In the genomic region with DNA sequence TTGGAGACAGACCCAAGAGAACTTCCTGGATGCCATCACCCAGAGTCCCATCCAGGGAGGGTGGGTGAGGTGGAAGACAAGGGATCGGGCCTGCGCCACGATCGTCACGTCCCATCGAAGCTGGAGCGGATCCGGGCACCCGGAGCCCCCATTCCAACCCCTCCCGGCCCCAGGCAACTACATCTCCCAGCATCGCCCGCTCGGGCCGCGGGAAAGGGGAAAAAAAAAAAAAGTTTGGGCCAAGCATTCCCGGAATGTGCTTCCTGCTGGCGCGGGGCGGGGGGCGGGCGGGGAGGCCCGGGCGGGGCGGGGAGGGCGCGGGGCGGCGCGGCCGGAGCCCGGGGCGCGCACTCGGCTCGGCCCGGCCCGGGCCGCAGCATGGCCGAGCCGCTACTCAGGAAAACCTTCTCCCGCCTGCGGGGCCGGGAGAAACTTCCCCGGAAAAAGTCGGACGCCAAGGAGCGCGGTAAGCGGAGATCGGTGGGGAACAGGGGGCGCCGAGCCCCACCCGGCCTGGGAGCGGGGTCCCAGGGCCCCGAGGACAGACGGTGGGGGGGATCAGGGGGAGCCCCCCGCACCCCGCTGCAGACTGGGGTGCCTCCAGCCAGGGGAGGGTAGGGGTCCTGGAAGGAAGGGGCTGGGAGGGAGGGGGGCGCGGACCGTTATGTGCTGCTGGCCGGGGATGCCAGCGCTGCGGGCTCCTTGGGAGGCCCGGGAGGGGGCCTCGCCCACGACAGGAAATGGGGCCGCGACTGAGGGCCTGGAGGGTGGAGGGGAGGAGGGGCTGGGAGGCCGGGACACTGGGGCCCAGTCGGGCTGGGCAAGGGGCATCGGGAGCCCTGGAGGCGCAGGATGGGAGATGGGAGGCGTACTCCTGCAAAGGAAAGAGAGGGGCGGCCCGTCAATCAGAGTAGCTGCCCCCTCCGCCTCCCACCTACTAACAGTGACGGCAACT, we compare ENCODE assay signal across 8 cellular contexts. TPM values are rescaled to one million over a fixed set of nuclear protein-coding genes. Genes with fewer than 3 reads are reported as not detected.
DNase-seq lines count a peak whose midpoint lies in the region; ATAC-seq and TF ChIP-seq lines count a peak whose summit lies in the region.

Gene SYDE1 (plus strand): TSS at position 346 of the 955 bp plus-strand sequence. CDS start 33 bp downstream, at position 379.

- H3K4me3 Mint-ChIP-seq in CD8-positive, alpha-beta T cell: peak within 1 kb of the TSS; percentile 77
- peak within 1 kb of the TSS; percentile 56 to 66 for H3K4me3 Mint-ChIP-seq in stimulated activated naive B cell treated with anti-CD40 and anti-IgM and Interleukin-4, amounts not matched to agents 10 μg/mL and 1 μg/mL and 100 μg/mL, for 72 hours

- no peaks in the 10 kb centered on the region for H3K36me3 Mint-ChIP-seq in CD8-positive, alpha-beta T cell
- peaks cover 2 to 11% of the 10 kb centered on the region in 2 donors for H3K36me3 Mint-ChIP-seq in stimulated activated naive B cell treated with anti-CD40 and anti-IgM and Interleukin-4, amounts not matched to agents 10 μg/mL and 1 μg/mL and 100 μg/mL, for 72 hours

- peak; percentile 56 for ATAC-seq in CD8-positive, alpha-beta T cell
- ATAC-seq in lower lobe of right lung (peak; percentile 69 to 80), HG03439 (IDR thresholded peaks at IDR 0.05; ENCODE audit: unreplicated experiment) (no peak), GM19397 (IDR thresholded peaks at IDR 0.05; ENCODE audit: unreplicated experiment) (no peak)
- ATAC-seq in stimulated activated naive B cell treated with anti-CD40 and anti-IgM and Interleukin-4, amounts not matched to agents 10 μg/mL and 1 μg/mL and 100 μg/mL, for 72 hours (replicated peaks): peak in 1 of 2 donors; percentile 33

- no peaks in the 10 kb centered on the region for H3K27me3 ChIP-seq in CD8-positive, alpha-beta T cell (ENCODE audit: insufficient read depth, low read length)
- H3K27me3 ChIP-seq in Peyer's patch (peaks cover 0 to 6% of the 10 kb centered on the region in 2 donors), duodenal mucosa (ENCODE audit: control insufficient read depth in 1 of 2, insufficient read depth in 2 of 2, low read length in 2 of 2) (peaks cover 10 to 19% of the 10 kb centered on the region in 2 donors), lower lobe of right lung (ENCODE audit: low read depth) (peaks cover 6% of the 10 kb centered on the region)

- H3K27me3 Mint-ChIP-seq in CD8-positive, alpha-beta T cell (ENCODE audit: low read depth): peaks cover 15% of the 10 kb centered on the region
- peaks cover 46 to 50% of the 10 kb centered on the region in 2 donors for H3K27me3 Mint-ChIP-seq in stimulated activated naive B cell treated with anti-CD40 and anti-IgM and Interleukin-4, amounts not matched to agents 10 μg/mL and 1 μg/mL and 100 μg/mL, for 72 hours

- peak within 1 kb of the TSS; percentile 25 to 51 for H3K9ac ChIP-seq in duodenal mucosa (ENCODE audit: low read depth in 1 of 2, low read length in 2 of 2)

- TF ChIP-seq CTCF in CD8-positive, alpha-beta T cell (IDR thresholded peaks at IDR 0.05): no peak
- no peak for TF ChIP-seq CTCF in Peyer's patch (IDR thresholded peaks at IDR 0.05)
- TF ChIP-seq CTCF in lower lobe of right lung (IDR thresholded peaks at IDR 0.05): no peak

- DNase-seq in CD8-positive, alpha-beta T cell: peak in 1 of 7 experiments; percentile 57
- DNase-seq in Peyer's patch (no peak), lower lobe of right lung (no peak), NCI-H2081 (lab: John Stamatoyannopoulos, UW) (no peak)
- DNase-seq in stimulated activated naive B cell treated with anti-CD40 and anti-IgM and Interleukin-4, amounts not matched to agents 10 μg/mL and 1 μg/mL and 100 μg/mL, for 72 hours: no peak

- intact Hi-C loops in CD8-positive, alpha-beta T cell (cut with DNase I, micrococcal nuclease): no loop called here
- intact Hi-C loops in lower lobe of right lung (cut with DNase I): no loop called here

- POLR2A ChIA-PET in CD8-positive, alpha-beta T cell (lab: Charles Lee): no interaction called here

- peak within 1 kb of the TSS; percentile 49 for H3K27ac Mint-ChIP-seq in CD8-positive, alpha-beta T cell
- H3K27ac Mint-ChIP-seq in stimulated activated naive B cell treated with anti-CD40 and anti-IgM and Interleukin-4, amounts not matched to agents 10 μg/mL and 1 μg/mL and 100 μg/mL, for 72 hours: no peak within 1 kb of the TSS

- H3K9me3 Mint-ChIP-seq in CD8-positive, alpha-beta T cell: peaks cover 18% of the 10 kb centered on the region
- peaks cover 10 to 12% of the 10 kb centered on the region in 2 donors for H3K9me3 Mint-ChIP-seq in stimulated activated naive B cell treated with anti-CD40 and anti-IgM and Interleukin-4, amounts not matched to agents 10 μg/mL and 1 μg/mL and 100 μg/mL, for 72 hours

- CTCF ChIA-PET in CD8-positive, alpha-beta T cell (lab: Charles Lee): no interaction called here

- H3K27ac ChIP-seq in CD8-positive, alpha-beta T cell (ENCODE audit: low read depth, low read length): no peak within 1 kb of the TSS
- H3K27ac ChIP-seq in Peyer's patch (peak within 1 kb of the TSS; percentile 63 to 94 (median 80)), duodenal mucosa (ENCODE audit: low read depth, low read length) (peak within 1 kb of the TSS; percentile 50), lower lobe of right lung (peak within 1 kb of the TSS; percentile 86)

- H3K4me1 Mint-ChIP-seq in CD8-positive, alpha-beta T cell (ENCODE audit: low read depth): peaks cover 17% of the 10 kb centered on the region
- peaks cover 10 to 12% of the 10 kb centered on the region in 2 donors for H3K4me1 Mint-ChIP-seq in stimulated activated naive B cell treated with anti-CD40 and anti-IgM and Interleukin-4, amounts not matched to agents 10 μg/mL and 1 μg/mL and 100 μg/mL, for 72 hours

- no peaks in the 10 kb centered on the region for H3K36me3 ChIP-seq in CD8-positive, alpha-beta T cell (ENCODE audit: insufficient read depth, low read length)
- H3K36me3 ChIP-seq in Peyer's patch (peaks cover 0 to 13% (median 0%) of the 10 kb centered on the region in 3 donors), duodenal mucosa (ENCODE audit: control insufficient read depth in 1 of 2, insufficient read depth in 2 of 2, low read length in 2 of 2) (no peaks in the 10 kb centered on the region), lower lobe of right lung (peaks cover 31% of the 10 kb centered on the region)

- no peaks in the 10 kb centered on the region for H3K9me3 ChIP-seq in CD8-positive, alpha-beta T cell (ENCODE audit: low read length)
- H3K9me3 ChIP-seq in Peyer's patch: peaks cover 0 to 12% (median 5%) of the 10 kb centered on the region in 4 donors
- H3K9me3 ChIP-seq in duodenal mucosa (ENCODE audit: control insufficient read depth in 1 of 2, low read length in 2 of 2): peaks cover 2 to 4% of the 10 kb centered on the region in 2 donors
- peaks cover 5% of the 10 kb centered on the region for H3K9me3 ChIP-seq in lower lobe of right lung

- no peak for TF ChIP-seq POLR2A in Peyer's patch (IDR thresholded peaks at IDR 0.05)

- H3K4me1 ChIP-seq in CD8-positive, alpha-beta T cell (ENCODE audit: insufficient read depth, low read length): peaks cover 10% of the 10 kb centered on the region
- peaks cover 0 to 6% (median 3%) of the 10 kb centered on the region in 4 donors for H3K4me1 ChIP-seq in Peyer's patch
- H3K4me1 ChIP-seq in duodenal mucosa (ENCODE audit: control insufficient read depth in 1 of 2, insufficient read depth in 2 of 2, low read length in 2 of 2): peaks cover 0 to 4% of the 10 kb centered on the region in 2 donors
- peaks cover 17% of the 10 kb centered on the region for H3K4me1 ChIP-seq in lower lobe of right lung

- peak within 1 kb of the TSS; percentile 55 for H3K4me3 ChIP-seq in CD8-positive, alpha-beta T cell (ENCODE audit: low read depth, low read length)
- peak within 1 kb of the TSS; percentile 45 to 78 (median 54) for H3K4me3 ChIP-seq in Peyer's patch
- H3K4me3 ChIP-seq in duodenal mucosa (ENCODE audit: low read depth in 1 of 2, low read length in 2 of 2): peak within 1 kb of the TSS; percentile 35 to 53
- peak within 1 kb of the TSS; percentile 67 for H3K4me3 ChIP-seq in lower lobe of right lung

RNA-seq across cellular contexts. Expression of gene SYDE1, which starts in this region (rescaled TPM):
- total RNA-seq in CD8-positive, alpha-beta T cell: not detected
- total RNA-seq in Peyer's patch (1 to 10 TPM; 2.3 to 7.4 (median 6.2) TPM), lower lobe of right lung (20.8 TPM)

Comparison
In these comparisons a context has a peak if more than half of its experiments do, and no peak if none do; other contexts are left out.
1. Peak in ATAC-seq and H3K4me3 ChIP-seq in CD8-positive, alpha-beta T cell; RNA of the gene not detected or under 1 TPM.
2. ATAC-seq: peak in lower lobe of right lung (2 of 2); none in HG03439 (single experiment) and GM19397 (single experiment).
3. Peak in every context shown above with its lines, with median percentiles within 50 percentile points of each other: H3K4me3 ChIP-seq.